In genomic region chr3:146187334-146187950, GRCh38 we compare ENCODE assay signal across 8 cellular contexts. TPM values are rescaled to one million over a fixed set of nuclear protein-coding genes. Genes with fewer than 3 reads are reported as not detected.
DNase-seq lines count a peak whose midpoint lies in the region; ATAC-seq, FAIRE-seq and TF ChIP-seq lines count a peak whose summit lies in the region.

No MANE protein-coding gene starts in this region.

- CTCF ChIA-PET in Caco-2 (lab: Charles Lee) = interaction anchor here (0.7 to 3.5 kb wide), 7 partner anchors 10 to 195 kb away, joined by 3 to 69 read pairs (median 4); partner anchors contain the start of gene PLOD2

- H3K9me3 Mint-ChIP-seq in Caco-2 (ENCODE audit: unreplicated experiment) (no peaks in the 10 kb centered on the region), astrocyte (ENCODE audit: unreplicated experiment) (no peaks in the 10 kb centered on the region)
- no peaks in the 10 kb centered on the region for H3K9me3 Mint-ChIP-seq in stimulated activated naive B cell treated with anti-CD40 and anti-IgM and Interleukin-4, amounts not matched to agents 10 μg/mL and 1 μg/mL and 100 μg/mL, for 72 hours

- H3K4me1 Mint-ChIP-seq in Caco-2 (ENCODE audit: low read depth, unreplicated experiment) = no peaks in the 10 kb centered on the region
- H3K4me1 Mint-ChIP-seq in astrocyte (ENCODE audit: low read depth, unreplicated experiment) = peaks cover 1% of the 10 kb centered on the region
- no peaks in the 10 kb centered on the region for H3K4me1 Mint-ChIP-seq in stimulated activated naive B cell treated with anti-CD40 and anti-IgM and Interleukin-4, amounts not matched to agents 10 μg/mL and 1 μg/mL and 100 μg/mL, for 72 hours

- H3K36me3 Mint-ChIP-seq in Caco-2 (ENCODE audit: insufficient read depth, unreplicated experiment) (no peaks in the 10 kb centered on the region), astrocyte (ENCODE audit: low read depth, unreplicated experiment) (no peaks in the 10 kb centered on the region)
- no peaks in the 10 kb centered on the region for H3K36me3 Mint-ChIP-seq in stimulated activated naive B cell treated with anti-CD40 and anti-IgM and Interleukin-4, amounts not matched to agents 10 μg/mL and 1 μg/mL and 100 μg/mL, for 72 hours

- TF ChIP-seq CTCF in Caco-2 (IDR thresholded peaks at IDR 0.05; ENCODE audit: insufficient read depth in 1 of 2, low read depth in 1 of 2, low read length in 1 of 2, severe bottlenecking in 1 of 2, unreplicated experiment in 1 of 2) = peak; percentile 58
- TF ChIP-seq CTCF in LNCAP (IDR thresholded peaks at IDR 0.05) = peak; percentile 57
- TF ChIP-seq CTCF in astrocyte (IDR thresholded peaks at IDR 0.05; ENCODE audit: insufficient read depth, low read depth, low read length) = peak; percentile 73

- no peak overlapping the region for H2AFZ ChIP-seq in astrocyte (ENCODE audit: low read depth, low read length)

- POLR2A ChIA-PET in Caco-2 (lab: Charles Lee) = no interaction called here

- DNase-seq in Caco-2 (peak in 1 of 2 experiments; percentile 39), astrocyte (ENCODE audit: low read depth) (no peak), left kidney (ENCODE audit: low read depth, low spot score) (peak; percentile 55), mucosa of gallbladder (ENCODE audit: low spot score) (no peak), NCI-H446 treated with DMSO at 0.1 percent for 48 hours (lab: John Stamatoyannopoulos, UW) (no peak), HPDE6-E6E7 (ENCODE audit: extremely low spot score) (no peak)
- DNase-seq in stimulated activated naive B cell treated with anti-CD40 and anti-IgM and Interleukin-4, amounts not matched to agents 10 μg/mL and 1 μg/mL and 100 μg/mL, for 72 hours = no peak

- no peaks in the 10 kb centered on the region for H3K9me3 ChIP-seq in Caco-2
- H3K9me3 ChIP-seq in astrocyte (ENCODE audit: insufficient read depth, low read depth, low read length) = no peaks in the 10 kb centered on the region

- H3K27me3 ChIP-seq in Caco-2 (replicated peaks; ENCODE audit: control insufficient read depth, insufficient read depth, low read length) (no peaks in the 10 kb centered on the region), astrocyte (ENCODE audit: insufficient read depth, low read length) (no peaks in the 10 kb centered on the region)

- BruUV-seq in Caco-2 (replicated peaks; lab: Mats Ljungman, UMichigan) = no TSS peak

- no peak for ATAC-seq in stimulated activated naive B cell treated with anti-CD40 and anti-IgM and Interleukin-4, amounts not matched to agents 10 μg/mL and 1 μg/mL and 100 μg/mL, for 72 hours (replicated peaks)

- no peaks in the 10 kb centered on the region for H4K20me1 ChIP-seq in astrocyte (ENCODE audit: insufficient read depth, low read length)

- intact Hi-C loops in Caco-2 (cut with micrococcal nuclease; ENCODE audit: unreplicated experiment) = loop anchor here (1.0 to 2.0 kb wide), 2 partner anchors 122 to 411 kb away; no protein-coding TSS in a partner anchor

- no peak overlapping the region for H3K9ac ChIP-seq in astrocyte (ENCODE audit: low read length)

- H3K27me3 Mint-ChIP-seq in Caco-2 (ENCODE audit: insufficient read depth, unreplicated experiment) (no peaks in the 10 kb centered on the region), astrocyte (ENCODE audit: low read depth, unreplicated experiment) (no peaks in the 10 kb centered on the region)
- H3K27me3 Mint-ChIP-seq in stimulated activated naive B cell treated with anti-CD40 and anti-IgM and Interleukin-4, amounts not matched to agents 10 μg/mL and 1 μg/mL and 100 μg/mL, for 72 hours = peaks cover 4 to 5% of the 10 kb centered on the region in 2 donors

- H3K4me1 ChIP-seq in Caco-2 = no peaks in the 10 kb centered on the region
- H3K4me1 ChIP-seq in astrocyte (ENCODE audit: insufficient read depth, low read length) = peaks cover 4% of the 10 kb centered on the region

- H3K4me3 ChIP-seq in Caco-2 (ENCODE audit: low read depth, low read length) (no peak overlapping the region), astrocyte (ENCODE audit: insufficient read depth, low read depth, low read length) (no peak overlapping the region)

- H3K79me2 ChIP-seq in astrocyte (ENCODE audit: insufficient read depth, low read length) = no peaks in the 10 kb centered on the region

- peak; percentile 9 for FAIRE-seq in astrocyte (lab: Jason Lieb, UNC)

- H3K27ac ChIP-seq in astrocyte (ENCODE audit: low read depth, low read length) = no peak overlapping the region

- H3K27ac Mint-ChIP-seq in Caco-2 (ENCODE audit: unreplicated experiment) (no peak overlapping the region), astrocyte (ENCODE audit: unreplicated experiment) (no peak overlapping the region)
- H3K27ac Mint-ChIP-seq in stimulated activated naive B cell treated with anti-CD40 and anti-IgM and Interleukin-4, amounts not matched to agents 10 μg/mL and 1 μg/mL and 100 μg/mL, for 72 hours = no peak overlapping the region

- H3K4me3 Mint-ChIP-seq in Caco-2 (ENCODE audit: unreplicated experiment) (no peak overlapping the region), astrocyte (ENCODE audit: unreplicated experiment) (no peak overlapping the region)
- H3K4me3 Mint-ChIP-seq in stimulated activated naive B cell treated with anti-CD40 and anti-IgM and Interleukin-4, amounts not matched to agents 10 μg/mL and 1 μg/mL and 100 μg/mL, for 72 hours = no peak overlapping the region

- H3K4me2 ChIP-seq in astrocyte (ENCODE audit: low read length) = no peak overlapping the region

- H3K36me3 ChIP-seq in Caco-2 (ENCODE audit: control insufficient read depth, insufficient read depth, low read length) (no peaks in the 10 kb centered on the region), astrocyte (ENCODE audit: insufficient read depth, low read length) (no peaks in the 10 kb centered on the region)

RNA-seq across cellular contexts. Expression of gene PLOD2, which starts 26.5 kb away (rescaled TPM):
- 49.4 and 53.1 TPM in 2 replicates for total RNA-seq in Caco-2 (2022)
- total RNA-seq in astrocyte = 117 and 151 TPM in 2 replicates
- 72.8 TPM for total RNA-seq in mucosa of gallbladder
